Comparison of ENCODE assay signal across 7 cellular contexts in the genomic region with DNA sequence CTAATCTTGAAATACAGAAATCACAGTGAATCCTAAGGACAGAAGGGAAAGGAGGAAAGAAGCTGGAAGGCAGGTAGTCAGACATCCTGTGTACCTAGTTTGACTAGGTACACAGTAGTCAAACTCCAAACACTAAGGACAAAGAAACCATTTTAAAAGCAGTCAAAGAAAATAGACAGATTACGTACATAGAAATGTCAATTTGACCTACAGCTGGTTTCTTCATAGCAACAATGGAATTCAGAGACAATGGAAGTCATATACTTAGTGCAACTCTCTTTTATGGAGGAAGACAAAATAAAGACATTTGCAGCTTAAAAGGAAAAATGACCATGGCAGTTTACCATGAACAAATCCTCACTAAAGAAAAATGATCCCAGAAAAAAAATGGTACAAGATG.
"Had no signal": no experiment of that assay in that cellular context is flagged by ENCODE, and none has a peak within 500 bp of the region (broad histone marks: within the 10 kb centered on the region; RNA-seq: fewer than 3 reads in every experiment).

No MANE protein-coding gene starts in this region.

- ATAC-seq: K562 had no signal

- FAIRE-seq: HTR-8/SVneo, K562 had no signal

- H3K4me3 ChIP-seq: K562 had no signal

- DNase-seq: IMR-90, KBM-7, KG1 had no signal

- H3K4me1 Mint-ChIP-seq: IgD-negative memory B cell had no signal

- H3K27ac Mint-ChIP-seq: IgD-negative memory B cell had no signal

- H3K27ac ChIP-seq: HL-60 had no signal

- H3K9me3 Mint-ChIP-seq: IgD-negative memory B cell had no signal

- H3K27me3 Mint-ChIP-seq: IgD-negative memory B cell had no signal

- H3K4me3 Mint-ChIP-seq: IgD-negative memory B cell had no signal
